ENCODE assay signal across 12 cellular contexts in genomic region chr3:99542771-99543518, GRCh38.
A peak's percentile ranks its signal among the peaks of the same experiment; 100 is the strongest.
DNase-seq lines count a peak whose midpoint lies in the region; ATAC-seq, FAIRE-seq and TF ChIP-seq lines count a peak whose summit lies in the region.
"Had no signal": no experiment of that assay in that cellular context is flagged by ENCODE, and none has a peak within 500 bp of the region (broad histone marks: within the 10 kb centered on the region; RNA-seq: fewer than 3 reads in every experiment).

No MANE protein-coding gene starts in this region.

- ATAC-seq in GM19351 (IDR thresholded peaks at IDR 0.05; ENCODE audit: unreplicated experiment) (peak; percentile 35), HG02763 (IDR thresholded peaks at IDR 0.05; ENCODE audit: unreplicated experiment) (peak; percentile 54), HepG2 (no peak)
- ATAC-seq: Right ventricle myocardium inferior had no signal

- H3K27ac ChIP-seq in HepG2 (ENCODE audit: extremely low read length, insufficient read depth, low read length) (no peak overlapping the region), GM23248 (no peak overlapping the region)

- H3K27me3 ChIP-seq in HepG2 (ENCODE audit: control insufficient read depth in 1 of 2, insufficient read depth in 2 of 2, low read length in 2 of 2): no peaks in the 10 kb centered on the region
- no peaks in the 10 kb centered on the region for H3K27me3 ChIP-seq in GM23248 (replicated peaks; ENCODE audit: insufficient read depth)
- H3K27me3 ChIP-seq: ascending aorta had no signal

- TF ChIP-seq EP300 in HepG2 (IDR thresholded peaks at IDR 0.05; ENCODE audit: low read depth in 2 of 2, low read length in 2 of 2): no peak
- no peak for TF ChIP-seq EP300 in HepG2 (CRISPR knock-in tag; IDR thresholded peaks at IDR 0.05; ENCODE audit: borderline replicate concordance)

- H3F3A ChIP-seq in GM23248 (ENCODE audit: insufficient read depth): peaks cover 15% of the 10 kb centered on the region

- H3K9ac ChIP-seq in HepG2 (ENCODE audit: insufficient read depth, low read depth, low read length) (no peak overlapping the region), GM23248 (no peak overlapping the region)

- in situ Hi-C loops in HepG2 (cut with HindIII; ENCODE audit: extremely low pct_ligation_motif_present, low pct_unique_long_range_greater_than_20kb) (no loop called here), GM23248 (cut with MboI) (no loop called here)

- BruUV-seq in HepG2 (replicated peaks; lab: Mats Ljungman, UMichigan): no TSS peak

- intact Hi-C loops in HepG2 (cut with micrococcal nuclease; ENCODE audit: unreplicated experiment): no loop called here

- peak; percentile 40 for DNase-seq in RPMI8226
- no peak for DNase-seq in HepG2 (ENCODE audit: low spot score)
- no peak for DNase-seq in GM23248
- DNase-seq in NCI-H82 treated with DMSO at 0.1 percent for 48 hours (lab: John Stamatoyannopoulos, UW; ENCODE audit: unreplicated experiment): no peak
- no peak for DNase-seq in NCI-H2081 (lab: John Stamatoyannopoulos, UW)
- DNase-seq: NCI-H446, substantia nigra had no signal

- H3K4me2 ChIP-seq in HepG2 (ENCODE audit: low read depth, low read length) (no peak overlapping the region), GM23248 (ENCODE audit: unreplicated experiment) (no peak overlapping the region)

- no peaks in the 10 kb centered on the region for H4K20me1 ChIP-seq in HepG2 (ENCODE audit: insufficient read depth, low read length)
- H4K20me1 ChIP-seq in GM23248 (ENCODE audit: insufficient read depth): no peaks in the 10 kb centered on the region

- no peaks in the 10 kb centered on the region for H3K9me2 ChIP-seq in GM23248 (ENCODE audit: insufficient read depth)

- 1% methylated on average over 4 of the region's 4 CpGs for WGBS in HepG2 (ENCODE audit: low lambda C conversion rate)
- 64 to 68% methylated on average over 4 of the region's 4 CpGs for WGBS in GM23248 (ENCODE audit: low coverage in 1 of 2, low lambda C conversion rate in 2 of 2, missing lambda C conversion rate in 2 of 2), 2 experiments

- POLR2A ChIA-PET in HepG2 (lab: Yijun Ruan, JAX): no interaction called here

- no peaks in the 10 kb centered on the region for H3K9me3 ChIP-seq in HepG2 (ENCODE audit: low read length)
- H3K9me3 ChIP-seq in GM23248 (ENCODE audit: low read depth): no peaks in the 10 kb centered on the region
- H3K9me3 ChIP-seq: ascending aorta, Caco-2 had no signal

- H3K4me1 ChIP-seq in HepG2 (ENCODE audit: insufficient read depth, low read length) (peaks cover 11% of the 10 kb centered on the region), GM23248 (ENCODE audit: insufficient read depth) (peaks cover 24% of the 10 kb centered on the region)
- H3K4me1 ChIP-seq: Caco-2 had no signal

- no peak overlapping the region for H3K4me3 ChIP-seq in HepG2 (replicated peaks in 1 of 3; ENCODE audit: insufficient read depth in 1 of 3, low read depth in 2 of 3, low read length in 3 of 3)
- no peak overlapping the region for H3K4me3 ChIP-seq in GM23248
- H3K4me3 ChIP-seq: ascending aorta had no signal

- no peak for FAIRE-seq in HepG2 (lab: Jason Lieb, UNC)

- TF ChIP-seq CTCF in HepG2 (CRISPR knock-in tag; IDR thresholded peaks at IDR 0.05): no peak

- H3K79me2 ChIP-seq in HepG2 (ENCODE audit: insufficient read depth, low read length) (no peaks in the 10 kb centered on the region), GM23248 (ENCODE audit: insufficient read depth) (no peaks in the 10 kb centered on the region)

- CTCF ChIA-PET in HepG2 (lab: Yijun Ruan, JAX; ENCODE audit: low intra/inter-chr PET ratio, low total read pairs): no interaction called here

- TF ChIP-seq RAD21 in HepG2 (CRISPR knock-in tag; IDR thresholded peaks at IDR 0.05): no peak

- H2AFZ ChIP-seq in HepG2 (ENCODE audit: low read length) (no peak overlapping the region), GM23248 (no peak overlapping the region)

- H3K36me3 ChIP-seq in HepG2 (replicated peaks in 1 of 2; ENCODE audit: control insufficient read depth in 1 of 2, insufficient read depth in 2 of 2, low read length in 2 of 2) (no peaks in the 10 kb centered on the region), GM23248 (ENCODE audit: low read depth) (no peaks in the 10 kb centered on the region)
- H3K36me3 ChIP-seq: ascending aorta had no signal

- no peak for TF ChIP-seq POLR2A in HepG2 (IDR thresholded peaks at IDR 0.05; ENCODE audit: insufficient read depth in 1 of 2, low read depth in 2 of 2, low read length in 2 of 2)

TF ChIP-seq in HepG2, 621 proteins besides CTCF, POLR2A, EP300 and RAD21:
- TF ChIP-seq HCFC1 (IDR thresholded peaks at IDR 0.05; ENCODE audit: low read depth, low read length) (no peak), GABPA (IDR thresholded peaks at IDR 0.05; ENCODE audit: low read depth, low read length) (no peak), GABPA (CRISPR knock-in tag; IDR thresholded peaks at IDR 0.05; ENCODE audit: low read depth) (peak; percentile 24; the same call in 1 of the 2 replicates), MAFK (conservative IDR thresholded peaks at IDR 0.05 in 1 of 2, IDR thresholded peaks at IDR 0.05 in 1 of 2; ENCODE audit: low read length in 2 of 2) (peak; percentile 64 to 74), MAFF (IDR thresholded peaks at IDR 0.05; ENCODE audit: low read depth, low read length) (peak; percentile 62), JUN (CRISPR knock-in tag; IDR thresholded peaks at IDR 0.05) (no peak)
